In the genomic region with DNA sequence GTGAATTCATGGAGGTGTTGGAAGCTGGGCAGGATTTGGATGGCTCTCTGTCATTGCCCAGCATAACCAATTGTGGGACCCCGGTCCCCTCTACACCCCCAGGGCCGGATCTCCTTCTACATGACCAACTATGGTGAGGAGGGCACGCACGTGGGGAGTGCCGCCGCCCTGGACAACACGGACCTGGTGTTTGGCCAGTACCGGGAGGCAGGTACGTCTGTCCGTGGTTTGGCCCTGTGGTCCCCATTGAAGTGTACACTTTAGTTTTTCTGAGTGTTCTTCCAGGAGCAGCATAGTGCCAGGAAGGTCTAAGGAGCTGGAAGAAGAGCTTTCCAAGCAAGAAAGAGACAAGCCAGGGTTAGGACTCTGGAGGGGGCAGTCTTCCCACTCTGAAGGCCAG, we compare ENCODE assay signal across 28 cellular contexts. TPM values are rescaled to one million over a fixed set of nuclear protein-coding genes. Genes with fewer than 3 reads are reported as not detected.
"Had no signal": no experiment of that assay in that cellular context is flagged by ENCODE, and none has a peak within 500 bp of the region (broad histone marks: within the 10 kb centered on the region; RNA-seq: fewer than 3 reads in every experiment).

No MANE protein-coding gene starts in this region.

- H3K9me3 Mint-ChIP-seq: activated naive CD8-positive, alpha-beta T cell treated with anti-CD3 and anti-CD28 coated beads for 36 hours; brain; dendritic cell treated with granulocyte-macrophage colony-stimulating factor and Interleukin-4, amounts not matched to agents 40 ng/mL and 50 ng/mL, for 4 days; nephron; T-cell; T-helper 2 cell treated with Interferon-gamma antibody and Interleukin-4, amounts not matched to agents 5 μg/mL and 100 μg/mL, for 36 hours had no signal

- H3K27ac Mint-ChIP-seq: activated CD4-positive, alpha-beta T cell treated with anti-CD3 and anti-CD28 coated beads for 36 hours; activated CD8-positive, alpha-beta memory T cell treated with anti-CD3 and anti-CD28 coated beads, Interleukin-2, amount 10 ng/mL, durations not matched to agents 7 days and 5 days; dendritic cell treated with granulocyte-macrophage colony-stimulating factor and Interleukin-4, amounts not matched to agents 40 ng/mL and 50 ng/mL, for 4 days; nephron; T-cell; T-helper 2 cell treated with Interferon-gamma antibody and Interleukin-4, amounts not matched to agents 5 μg/mL and 100 μg/mL, for 36 hours had no signal

- H3K4me3 Mint-ChIP-seq: activated CD4-positive, alpha-beta T cell treated with anti-CD3 and anti-CD28 coated beads for 36 hours; activated CD8-positive, alpha-beta memory T cell treated with anti-CD3 and anti-CD28 coated beads, Interleukin-2, amount 10 ng/mL, durations not matched to agents 7 days and 5 days; activated CD8-positive, alpha-beta T cell treated with anti-CD3 and anti-CD28 coated beads, Interleukin-2, amount 10 ng/mL, durations not matched to agents 7 days and 5 days; activated naive CD8-positive, alpha-beta T cell treated with anti-CD3 and anti-CD28 coated beads for 36 hours; brain; dendritic cell treated with granulocyte-macrophage colony-stimulating factor and Interleukin-4, amounts not matched to agents 40 ng/mL and 50 ng/mL, for 4 days; nephron; T-cell; T-helper 2 cell treated with Interferon-gamma antibody and Interleukin-4, amounts not matched to agents 5 μg/mL and 100 μg/mL, for 36 hours had no signal

- H3K4me3 ChIP-seq: ascending aorta, esophagus squamous epithelium, left ventricle myocardium inferior, ovary, tibial nerve had no signal

- H3K27me3 Mint-ChIP-seq: activated CD4-positive, alpha-beta T cell treated with anti-CD3 and anti-CD28 coated beads for 36 hours; activated CD8-positive, alpha-beta memory T cell treated with anti-CD3 and anti-CD28 coated beads, Interleukin-2, amount 10 ng/mL, durations not matched to agents 7 days and 5 days; activated naive CD8-positive, alpha-beta T cell treated with anti-CD3 and anti-CD28 coated beads for 36 hours; brain; dendritic cell treated with granulocyte-macrophage colony-stimulating factor and Interleukin-4, amounts not matched to agents 40 ng/mL and 50 ng/mL, for 4 days; progenitor cell of endocrine pancreas; T-cell had no signal

- DNase-seq: activated CD4-positive, alpha-beta T cell treated with anti-CD3 and anti-CD28 coated beads for 36 hours; activated CD4-positive, CD25-positive, alpha-beta regulatory T cell; activated CD8-positive, alpha-beta memory T cell treated with anti-CD3 and anti-CD28 coated beads, Interleukin-2, amount 10 ng/mL, durations not matched to agents 7 days and 5 days; activated CD8-positive, alpha-beta T cell treated with anti-CD3 and anti-CD28 coated beads, Interleukin-2, amount 10 ng/mL, durations not matched to agents 7 days and 5 days; activated naive CD4-positive, alpha-beta T cell; activated naive CD8-positive, alpha-beta T cell treated with anti-CD3 and anti-CD28 coated beads for 36 hours; activated T-cell treated with anti-CD3 and anti-CD28 coated beads, Interleukin-2, amount 50 U/mL, for 48 hours; esophagus squamous epithelium; foreskin melanocyte; left ventricle myocardium inferior; mammary epithelial cell; ovary; retina; small intestine; stimulated activated CD4-positive, alpha-beta T cell treated with anti-CD3 and anti-CD28 coated beads, Interleukin-1b, Interleukin-23, amount 100 ng/mL, for 48 hours; stimulated activated naive CD4-positive, alpha-beta T cell treated with Interleukin-2 at 50 U/mL for 16 hours; T-cell had no signal

- H3K27me3 ChIP-seq: ascending aorta, esophagus squamous epithelium, ovary, tibial nerve had no signal

- H3K27ac ChIP-seq: ascending aorta, ovary, tibial nerve had no signal

- H3K9me3 ChIP-seq: ascending aorta, esophagus squamous epithelium, left ventricle myocardium inferior, ovary, tibial nerve had no signal

- ATAC-seq: activated CD4-positive, alpha-beta T cell treated with anti-CD3 and anti-CD28 coated beads for 36 hours; activated CD8-positive, alpha-beta memory T cell treated with anti-CD3 and anti-CD28 coated beads, Interleukin-2, amount 10 ng/mL, durations not matched to agents 7 days and 5 days; activated CD8-positive, alpha-beta T cell treated with anti-CD3 and anti-CD28 coated beads, Interleukin-2, amount 10 ng/mL, durations not matched to agents 7 days and 5 days; sciatic nerve; T-cell had no signal

- H3K36me3 ChIP-seq: ovary had no signal

RNA-seq across cellular contexts. Expression of a gene that starts 29.0 kb away (rescaled TPM):
- total RNA-seq: activated CD4-positive, alpha-beta T cell treated with anti-CD3 and anti-CD28 coated beads for 36 hours; activated CD8-positive, alpha-beta memory T cell treated with anti-CD3 and anti-CD28 coated beads, Interleukin-2, amount 10 ng/mL, durations not matched to agents 7 days and 5 days; activated CD8-positive, alpha-beta T cell treated with anti-CD3 and anti-CD28 coated beads, Interleukin-2, amount 10 ng/mL, durations not matched to agents 7 days and 5 days; activated naive CD8-positive, alpha-beta T cell treated with anti-CD3 and anti-CD28 coated beads for 36 hours; ascending aorta; cardiac septum; esophagus squamous epithelium; left ventricle myocardium inferior; mammary epithelial cell; mucosa of gallbladder; ovary; progenitor cell of endocrine pancreas; sciatic nerve; temporal lobe; tibial nerve had no signal
